2 cellular contexts compared by ENCODE assay signal in the genomic region with DNA sequence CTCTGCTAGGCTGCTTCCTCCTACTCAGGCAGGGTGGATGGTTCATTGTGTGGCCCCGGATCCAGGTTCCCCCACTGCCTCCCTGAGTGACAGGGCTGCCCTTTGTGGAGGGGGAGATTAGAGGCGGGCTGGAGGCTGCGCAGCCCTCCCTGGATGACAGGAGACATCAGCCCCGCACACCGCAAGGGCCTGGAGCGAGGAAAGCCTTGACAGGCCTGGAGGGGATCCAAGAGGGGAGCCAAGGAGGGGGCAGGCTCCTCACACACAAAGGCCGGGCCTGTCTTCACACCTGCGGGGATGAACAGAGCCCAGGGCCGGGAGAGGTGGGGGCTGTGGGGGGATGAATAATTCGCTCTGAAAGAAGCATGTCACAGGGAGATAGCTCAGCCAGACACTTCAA.
TF ChIP-seq lines count a peak whose summit lies in the region.

No MANE protein-coding gene starts in this region.

TF ChIP-seq in HepG2, 621 proteins besides CTCF, POLR2A, EP300 and RAD21:
- TF ChIP-seq MBNL3 (CRISPR knock-in tag; conservative IDR thresholded peaks at IDR 0.05) (no peak), MIER3 (CRISPR knock-in tag; IDR thresholded peaks at IDR 0.05; ENCODE audit: borderline replicate concordance) (no peak), NFKBIZ (CRISPR knock-in tag; IDR thresholded peaks at IDR 0.05) (no peak), RFX5 (IDR thresholded peaks at IDR 0.05; ENCODE audit: low read depth, low read length) (no peak), ZNF354B (CRISPR knock-in tag; IDR thresholded peaks at IDR 0.05) (no peak), FOSL2 (CRISPR knock-in tag; IDR thresholded peaks at IDR 0.05) (no peak), SPEN (CRISPR knock-in tag; IDR thresholded peaks at IDR 0.05; ENCODE audit: low read depth) (no peak), YEATS2 (CRISPR knock-in tag; IDR thresholded peaks at IDR 0.05; ENCODE audit: borderline replicate concordance) (no peak), ZNF569 (CRISPR knock-in tag; IDR thresholded peaks at IDR 0.05; ENCODE audit: borderline replicate concordance) (no peak), ZNF382 (CRISPR knock-in tag; IDR thresholded peaks at IDR 0.05; ENCODE audit: borderline replicate concordance) (no peak), HHEX (CRISPR knock-in tag; IDR thresholded peaks at IDR 0.05) (no peak), DNMT1 (CRISPR knock-in tag; IDR thresholded peaks at IDR 0.05) (no peak), ZFP37 (CRISPR knock-in tag; IDR thresholded peaks at IDR 0.05; ENCODE audit: borderline replicate concordance) (no peak), ZNF263 (CRISPR knock-in tag; IDR thresholded peaks at IDR 0.05) (no peak), SMAD1 (CRISPR knock-in tag; IDR thresholded peaks at IDR 0.05; ENCODE audit: borderline replicate concordance, low read depth) (no peak), ZNF879 (CRISPR knock-in tag; IDR thresholded peaks at IDR 0.05) (no peak)
- TF ChIP-seq, protein P1, sequence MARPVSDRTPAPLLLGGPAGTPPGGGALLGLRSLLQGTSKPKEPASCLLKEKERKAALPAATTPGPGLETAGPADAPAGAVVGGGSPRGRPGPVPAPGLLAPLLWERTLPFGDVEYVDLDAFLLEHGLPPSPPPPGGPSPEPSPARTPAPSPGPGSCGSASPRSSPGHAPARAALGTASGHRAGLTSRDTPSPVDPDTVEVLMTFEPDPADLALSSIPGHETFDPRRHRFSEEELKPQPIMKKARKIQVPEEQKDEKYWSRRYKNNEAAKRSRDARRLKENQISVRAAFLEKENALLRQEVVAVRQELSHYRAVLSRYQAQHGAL (CRISPR knock-in tag; IDR thresholded peaks at IDR 0.05; ENCODE audit: not compliant biosample characterization), result no peak
- TF ChIP-seq, protein P2, sequence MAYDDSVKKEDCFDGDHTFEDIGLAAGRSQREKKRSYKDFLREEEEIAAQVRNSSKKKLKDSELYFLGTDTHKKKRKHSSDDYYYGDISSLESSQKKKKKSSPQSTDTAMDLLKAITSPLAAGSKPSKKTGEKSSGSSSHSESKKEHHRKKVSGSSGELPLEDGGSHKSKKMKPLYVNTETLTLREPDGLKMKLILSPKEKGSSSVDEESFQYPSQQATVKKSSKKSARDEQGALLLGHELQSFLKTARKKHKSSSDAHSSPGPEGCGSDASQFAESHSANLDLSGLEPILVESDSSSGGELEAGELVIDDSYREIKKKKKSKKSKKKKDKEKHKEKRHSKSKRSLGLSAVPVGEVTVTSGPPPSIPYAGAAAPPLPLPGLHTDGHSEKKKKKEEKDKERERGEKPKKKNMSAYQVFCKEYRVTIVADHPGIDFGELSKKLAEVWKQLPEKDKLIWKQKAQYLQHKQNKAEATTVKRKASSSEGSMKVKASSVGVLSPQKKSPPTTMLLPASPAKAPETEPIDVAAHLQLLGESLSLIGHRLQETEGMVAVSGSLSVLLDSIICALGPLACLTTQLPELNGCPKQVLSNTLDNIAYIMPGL (CRISPR knock-in tag; IDR thresholded peaks at IDR 0.05; ENCODE audit: borderline replicate concordance in 1 of 2, low read depth in 1 of 2), result no peak
- TF ChIP-seq, protein P3, sequence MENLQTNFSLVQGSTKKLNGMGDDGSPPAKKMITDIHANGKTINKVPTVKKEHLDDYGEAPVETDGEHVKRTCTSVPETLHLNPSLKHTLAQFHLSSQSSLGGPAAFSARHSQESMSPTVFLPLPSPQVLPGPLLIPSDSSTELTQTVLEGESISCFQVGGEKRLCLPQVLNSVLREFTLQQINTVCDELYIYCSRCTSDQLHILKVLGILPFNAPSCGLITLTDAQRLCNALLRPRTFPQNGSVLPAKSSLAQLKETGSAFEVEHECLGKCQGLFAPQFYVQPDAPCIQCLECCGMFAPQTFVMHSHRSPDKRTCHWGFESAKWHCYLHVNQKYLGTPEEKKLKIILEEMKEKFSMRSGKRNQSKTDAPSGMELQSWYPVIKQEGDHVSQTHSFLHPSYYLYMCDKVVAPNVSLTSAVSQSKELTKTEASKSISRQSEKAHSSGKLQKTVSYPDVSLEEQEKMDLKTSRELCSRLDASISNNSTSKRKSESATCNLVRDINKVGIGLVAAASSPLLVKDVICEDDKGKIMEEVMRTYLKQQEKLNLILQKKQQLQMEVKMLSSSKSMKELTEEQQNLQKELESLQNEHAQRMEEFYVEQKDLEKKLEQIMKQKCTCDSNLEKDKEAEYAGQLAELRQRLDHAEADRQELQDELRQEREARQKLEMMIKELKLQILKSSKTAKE (CRISPR knock-in tag; IDR thresholded peaks at IDR 0.05; ENCODE audit: borderline replicate concordance), result no peak
- TF ChIP-seq, protein P4, sequence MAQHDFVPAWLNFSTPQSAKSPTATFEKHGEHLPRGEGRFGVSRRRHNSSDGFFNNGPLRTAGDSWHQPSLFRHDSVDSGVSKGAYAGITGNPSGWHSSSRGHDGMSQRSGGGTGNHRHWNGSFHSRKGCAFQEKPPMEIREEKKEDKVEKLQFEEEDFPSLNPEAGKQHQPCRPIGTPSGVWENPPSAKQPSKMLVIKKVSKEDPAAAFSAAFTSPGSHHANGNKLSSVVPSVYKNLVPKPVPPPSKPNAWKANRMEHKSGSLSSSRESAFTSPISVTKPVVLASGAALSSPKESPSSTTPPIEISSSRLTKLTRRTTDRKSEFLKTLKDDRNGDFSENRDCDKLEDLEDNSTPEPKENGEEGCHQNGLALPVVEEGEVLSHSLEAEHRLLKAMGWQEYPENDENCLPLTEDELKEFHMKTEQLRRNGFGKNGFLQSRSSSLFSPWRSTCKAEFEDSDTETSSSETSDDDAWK (CRISPR knock-in tag; IDR thresholded peaks at IDR 0.05), result no peak

TF ChIP-seq in H1, 55 proteins besides CTCF, POLR2A, EP300 and RAD21:
- TF ChIP-seq TBP (IDR thresholded peaks at IDR 0.05; ENCODE audit: low read depth, low read length) (no peak), PHF8 (conservative IDR thresholded peaks at IDR 0.05; ENCODE audit: low read depth, low read length) (no peak), JUND (IDR thresholded peaks at IDR 0.05; ENCODE audit: low read length) (no peak)
